21 cellular contexts compared by ENCODE assay signal in genomic region chr6:53447869-53448268, GRCh38.
DNase-seq lines count a peak whose midpoint lies in the region; ATAC-seq, FAIRE-seq and TF ChIP-seq lines count a peak whose summit lies in the region.
"Had no signal": no experiment of that assay in that cellular context is flagged by ENCODE, and none has a peak within 500 bp of the region (broad histone marks: within the 10 kb centered on the region; RNA-seq: fewer than 3 reads in every experiment).

No MANE protein-coding gene starts in this region.

- TF ChIP-seq EP300 in GM12878 (IDR thresholded peaks at IDR 0.05; ENCODE audit: borderline replicate concordance in 1 of 2, control insufficient read depth in 1 of 2, low read depth in 2 of 2, low read length in 2 of 2), result no peak

- no peaks in the 10 kb centered on the region for H3F3A ChIP-seq in PC-3 (ENCODE audit: low read length, unreplicated experiment)

- POLR2A ChIA-PET in GM12878 (lab: Charles Lee) (interaction anchor here (0.7 to 3.0 kb wide), 4 partner anchors 10 to 22 kb away, joined by 3 to 17 read pairs (median 6); no protein-coding TSS in a partner anchor), PC-3 (lab: Charles Lee; ENCODE audit: unreplicated experiment) (no interaction called here)

- no peak for TF ChIP-seq RAD21 in GM12878 (IDR thresholded peaks at IDR 0.05; ENCODE audit: insufficient read depth, low read depth, low read length)

- H3K4me2 ChIP-seq in DND-41 (ENCODE audit: insufficient read depth, low read length), result no peak overlapping the region
- no peak overlapping the region for H3K4me2 ChIP-seq in GM12878 (ENCODE audit: control insufficient read depth, insufficient read depth)
- H3K4me2 ChIP-seq in PC-3 (ENCODE audit: low read length), result no peak overlapping the region
- H3K4me2 ChIP-seq: A549 had no signal

- in situ Hi-C loops in GM12878 (cut with MboI), result no loop called here

- intact Hi-C loops in GM12878 (cut with micrococcal nuclease; ENCODE audit: unreplicated experiment) (no loop called here), PC-3 (cut with micrococcal nuclease) (no loop called here)

- no peaks in the 10 kb centered on the region for H3K9me3 ChIP-seq in DND-41 (ENCODE audit: insufficient read depth, low read length, severe bottlenecking)
- H3K9me3 ChIP-seq in GM12878 (replicated peaks; ENCODE audit: control insufficient read depth, insufficient read depth, low read length), result 0 out of 3 replicates have a peak, but pooled peaks cover 2% of the 10 kb centered on the region
- no peaks in the 10 kb centered on the region for H3K9me3 ChIP-seq in PC-3 (ENCODE audit: low read length)
- H3K9me3 ChIP-seq: A549, Caco-2 had no signal

- H3K9me2 ChIP-seq in PC-3 (replicated peaks; ENCODE audit: low read length), result no peaks in the 10 kb centered on the region

- WGBS in GM12878 (ENCODE audit: insufficient coverage, insufficient replicate concordance, low lambda C conversion rate, missing lambda C conversion rate), result 31% methylated on average over 2 of the region's 2 CpGs

- TF ChIP-seq CTCF in DND-41 (IDR thresholded peaks at IDR 0.05; ENCODE audit: borderline replicate concordance, extremely low read depth, low read length, poor library complexity, severe bottlenecking) (no peak), GM12878 (IDR thresholded peaks at IDR 0.05 in 2 of 3, conservative IDR thresholded peaks at IDR 0.05 in 1 of 3; ENCODE audit: control insufficient read depth in 2 of 3, extremely low read depth in 1 of 3, insufficient read depth in 1 of 3, low read depth in 3 of 3, low read length in 3 of 3) (no peak), PC-3 (conservative IDR thresholded peaks at IDR 0.05; ENCODE audit: low read depth, low read length) (no peak)

- no peak for TF ChIP-seq POLR2A in GM12878 (IDR thresholded peaks at IDR 0.05; ENCODE audit: low read depth, low read length)

- DNase-seq in DND-41 (no peak), GM12878 (ENCODE audit: low read depth, low spot score) (no peak), kidney tubule cell (ENCODE audit: low spot score) (peak; percentile 38), activated gamma-delta T cell (lab: John Stamatoyannopoulos, UW) (no peak), PC-3 (no peak)
- DNase-seq: AML-193; Caco-2; Calu3; CD4-positive, alpha-beta T cell; CD8-positive, alpha-beta T cell; DMS79 treated with DMSO at 0.1 percent for 48 hours; EL; GDM1 had no signal

- H3K79me2 ChIP-seq in DND-41 (ENCODE audit: insufficient read depth, low read length), result no peaks in the 10 kb centered on the region
- H3K79me2 ChIP-seq in GM12878 (ENCODE audit: control insufficient read depth, insufficient read depth, low read length), result no peaks in the 10 kb centered on the region
- H3K79me2 ChIP-seq in PC-3 (ENCODE audit: low read length), result no peaks in the 10 kb centered on the region

- H3K27ac ChIP-seq in DND-41 (ENCODE audit: low read length) (no peak overlapping the region), GM12878 (ENCODE audit: control insufficient read depth, insufficient read depth) (no peak overlapping the region), PC-3 (ENCODE audit: low read length) (no peak overlapping the region)
- H3K27ac ChIP-seq: 22Rv1; A549; BLaER1 treated with 17β-estradiol and CSF1 and Interleukin-3, amounts not matched to agents 10 nM and 100 nM; C4-2B had no signal

- H3K4me1 ChIP-seq in DND-41 (ENCODE audit: insufficient read depth, low read length) (no peaks in the 10 kb centered on the region), GM12878 (ENCODE audit: control insufficient read depth, insufficient read depth, low read length) (no peaks in the 10 kb centered on the region), PC-3 (ENCODE audit: insufficient read depth, low read length) (peaks cover 4% of the 10 kb centered on the region; the same call in 1 of the 2 replicates)
- H3K4me1 ChIP-seq: A549, Caco-2 had no signal

- no peak for FAIRE-seq in GM12878 (lab: Jason Lieb, UNC)
- FAIRE-seq: A549, D721Med, GM12891, GM19239 had no signal

- H2AFZ ChIP-seq in DND-41 (ENCODE audit: low read depth, low read length) (no peak overlapping the region), GM12878 (ENCODE audit: control insufficient read depth, low read depth, low read length) (no peak overlapping the region), PC-3 (ENCODE audit: low read length) (no peak overlapping the region)

- no TSS peak for BruUV-seq in GM12878 (replicated peaks; lab: Mats Ljungman, UMichigan)
- BruUV-seq in PC-3 (replicated peaks; lab: Mats Ljungman, UMichigan), result no TSS peak

- no peaks in the 10 kb centered on the region for H3K36me3 ChIP-seq in DND-41 (ENCODE audit: insufficient read depth, low read length)
- H3K36me3 ChIP-seq in GM12878 (ENCODE audit: control insufficient read depth in 2 of 2, insufficient read depth in 2 of 2, low read length in 1 of 2), result no peaks in the 10 kb centered on the region
- no peaks in the 10 kb centered on the region for H3K36me3 ChIP-seq in PC-3 (ENCODE audit: low read depth, low read length)
- H3K36me3 ChIP-seq: BLaER1 treated with 17β-estradiol and CSF1 and Interleukin-3, amounts not matched to agents 10 nM and 100 nM had no signal

- RAD21 ChIA-PET in GM12878 (lab: Charles Lee; ENCODE audit: unreplicated experiment), result interaction anchor here (0.9 to 2.7 kb wide), 11 partner anchors 10 to 273 kb away, joined by 3 to 15 read pairs (median 4); no protein-coding TSS in a partner anchor

- ATAC-seq in DND-41 (ENCODE audit: insufficient read depth, low read depth) (peak; percentile 66; the same call in 2 of the 3 replicates), GM12878 (peak; percentile 80), HG02642 (IDR thresholded peaks at IDR 0.05; ENCODE audit: poor library complexity, unreplicated experiment) (no peak), PC-3 (no peak)
- ATAC-seq: A549; CD8-positive, alpha-beta T cell had no signal

- CTCF ChIA-PET in GM12878 (lab: Yijun Ruan, JAX), result interaction anchor here (0.7 to 3.9 kb wide), 11 partner anchors 10 to 280 kb away, joined by 3 to 24 read pairs (median 4); no protein-coding TSS in a partner anchor
- CTCF ChIA-PET in PC-3 (lab: Charles Lee), result no interaction called here

- H3K27me3 ChIP-seq in DND-41 (ENCODE audit: insufficient read depth, low read length, poor library complexity), result no peaks in the 10 kb centered on the region
- H3K27me3 ChIP-seq in GM12878 (replicated peaks in 1 of 2; ENCODE audit: control insufficient read depth in 2 of 2, insufficient read depth in 2 of 2, low read length in 1 of 2), result 0 out of 4 replicates have a peak, but pooled peaks cover 0 to 4% of the 10 kb centered on the region in 2 experiments
- no peaks in the 10 kb centered on the region for H3K27me3 ChIP-seq in PC-3 (ENCODE audit: low read length)
- H3K27me3 ChIP-seq: BLaER1 treated with 17β-estradiol and CSF1 and Interleukin-3, amounts not matched to agents 10 nM and 100 nM had no signal

- SMC1A ChIA-PET in GM12878 (lab: Charles Lee; ENCODE audit: uncharacterized antibody, unreplicated experiment), result interaction anchor here (0.7 to 6.9 kb wide), 12 partner anchors 10 to 275 kb away, joined by 3 to 81 read pairs (median 5); no protein-coding TSS in a partner anchor

- no peaks in the 10 kb centered on the region for H4K20me1 ChIP-seq in DND-41 (ENCODE audit: insufficient read depth, low read length)
- no peaks in the 10 kb centered on the region for H4K20me1 ChIP-seq in GM12878 (ENCODE audit: control insufficient read depth, insufficient read depth)
- no peaks in the 10 kb centered on the region for H4K20me1 ChIP-seq in PC-3 (ENCODE audit: low read length)
- H4K20me1 ChIP-seq: BLaER1 treated with 17β-estradiol and CSF1 and Interleukin-3, amounts not matched to agents 10 nM and 100 nM had no signal

- H3K9ac ChIP-seq in DND-41 (ENCODE audit: low read depth, low read length), result no peak overlapping the region
- H3K9ac ChIP-seq in GM12878 (ENCODE audit: control insufficient read depth, insufficient read depth, low read length), result no peak overlapping the region
- no peak overlapping the region for H3K9ac ChIP-seq in PC-3 (ENCODE audit: low read length)
- H3K9ac ChIP-seq: BLaER1 treated with 17β-estradiol and CSF1 and Interleukin-3, amounts not matched to agents 10 nM and 100 nM had no signal

- H3K4me3 ChIP-seq in DND-41 (ENCODE audit: low read depth in 1 of 2, low read length in 2 of 2) (no peak overlapping the region), GM12878 (no peak overlapping the region), PC-3 (ENCODE audit: low read length) (no peak overlapping the region)
- H3K4me3 ChIP-seq: A549; BLaER1 treated with 17β-estradiol and CSF1 and Interleukin-3, amounts not matched to agents 10 nM and 100 nM had no signal

TF ChIP-seq in GM12878, 131 proteins besides CTCF, POLR2A, EP300 and RAD21 (continues in another document):
- peak; percentile 74 for TF ChIP-seq PKNOX1 (IDR thresholded peaks at IDR 0.05)

Comparison
In these comparisons a context has a peak if more than half of its experiments do, and no peak if none do; other contexts are left out.
1. ATAC-seq: peak in DND-41 (single experiment) and GM12878 (single experiment); none in HG02642 (single experiment) and PC-3 (single experiment).